Comparison of ENCODE assay signal across 2 cellular contexts in the genomic region with DNA sequence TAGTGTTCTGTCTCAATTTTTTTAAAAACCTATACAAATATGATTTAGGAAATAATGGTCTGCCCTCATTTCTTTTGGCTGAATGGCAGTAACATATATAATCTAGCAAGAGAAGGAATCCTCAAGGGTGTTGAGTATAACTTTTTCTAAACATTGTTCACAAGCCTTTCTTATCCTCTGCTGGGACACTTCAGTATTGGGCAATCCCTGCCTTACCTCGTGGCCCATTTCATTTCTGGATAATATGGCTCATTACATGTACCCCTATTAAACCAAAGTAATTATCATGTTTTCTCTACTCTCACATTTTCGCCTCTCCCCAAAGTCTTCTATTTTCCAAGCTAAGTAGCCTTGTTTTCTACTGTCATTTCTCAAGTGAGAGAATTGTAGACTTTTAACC.
TF ChIP-seq lines count a peak whose summit lies in the region.

No MANE protein-coding gene starts in this region.

TF ChIP-seq in HepG2, 621 proteins besides CTCF, POLR2A, EP300 and RAD21:
- TF ChIP-seq NFYB (CRISPR knock-in tag; IDR thresholded peaks at IDR 0.05) = no peak
- 0 out of 2 replicates have a peak, but pooled peaks have one; percentile 6 for TF ChIP-seq CEBPB (IDR thresholded peaks at IDR 0.05; ENCODE audit: borderline replicate concordance, low read depth, low read length)

TF ChIP-seq in IMR-90, 13 proteins besides CTCF, POLR2A, EP300 and RAD21:
- no peak for TF ChIP-seq BHLHE40 (IDR thresholded peaks at IDR 0.05; ENCODE audit: low read depth, low read length)
- TF ChIP-seq, protein P1, sequence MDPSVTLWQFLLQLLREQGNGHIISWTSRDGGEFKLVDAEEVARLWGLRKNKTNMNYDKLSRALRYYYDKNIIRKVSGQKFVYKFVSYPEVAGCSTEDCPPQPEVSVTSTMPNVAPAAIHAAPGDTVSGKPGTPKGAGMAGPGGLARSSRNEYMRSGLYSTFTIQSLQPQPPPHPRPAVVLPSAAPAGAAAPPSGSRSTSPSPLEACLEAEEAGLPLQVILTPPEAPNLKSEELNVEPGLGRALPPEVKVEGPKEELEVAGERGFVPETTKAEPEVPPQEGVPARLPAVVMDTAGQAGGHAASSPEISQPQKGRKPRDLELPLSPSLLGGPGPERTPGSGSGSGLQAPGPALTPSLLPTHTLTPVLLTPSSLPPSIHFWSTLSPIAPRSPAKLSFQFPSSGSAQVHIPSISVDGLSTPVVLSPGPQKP (IDR thresholded peaks at IDR 0.05; ENCODE audit: borderline replicate concordance, low read depth, low read length) = no peak
- no peak for TF ChIP-seq MAFK (IDR thresholded peaks at IDR 0.05; ENCODE audit: low read depth, low read length)
- TF ChIP-seq, protein P2, sequence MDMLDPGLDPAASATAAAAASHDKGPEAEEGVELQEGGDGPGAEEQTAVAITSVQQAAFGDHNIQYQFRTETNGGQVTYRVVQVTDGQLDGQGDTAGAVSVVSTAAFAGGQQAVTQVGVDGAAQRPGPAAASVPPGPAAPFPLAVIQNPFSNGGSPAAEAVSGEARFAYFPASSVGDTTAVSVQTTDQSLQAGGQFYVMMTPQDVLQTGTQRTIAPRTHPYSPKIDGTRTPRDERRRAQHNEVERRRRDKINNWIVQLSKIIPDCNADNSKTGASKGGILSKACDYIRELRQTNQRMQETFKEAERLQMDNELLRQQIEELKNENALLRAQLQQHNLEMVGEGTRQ (IDR thresholded peaks at IDR 0.05; ENCODE audit: low read depth, low read length) = no peak
- no peak for TF ChIP-seq SMC3 (IDR thresholded peaks at IDR 0.05; ENCODE audit: low read depth, low read length)
- peak; percentile 56 for TF ChIP-seq CEBPB (IDR thresholded peaks at IDR 0.05; ENCODE audit: low read depth, low read length)
